1 cellular context compared by ENCODE assay signal in the genomic region with DNA sequence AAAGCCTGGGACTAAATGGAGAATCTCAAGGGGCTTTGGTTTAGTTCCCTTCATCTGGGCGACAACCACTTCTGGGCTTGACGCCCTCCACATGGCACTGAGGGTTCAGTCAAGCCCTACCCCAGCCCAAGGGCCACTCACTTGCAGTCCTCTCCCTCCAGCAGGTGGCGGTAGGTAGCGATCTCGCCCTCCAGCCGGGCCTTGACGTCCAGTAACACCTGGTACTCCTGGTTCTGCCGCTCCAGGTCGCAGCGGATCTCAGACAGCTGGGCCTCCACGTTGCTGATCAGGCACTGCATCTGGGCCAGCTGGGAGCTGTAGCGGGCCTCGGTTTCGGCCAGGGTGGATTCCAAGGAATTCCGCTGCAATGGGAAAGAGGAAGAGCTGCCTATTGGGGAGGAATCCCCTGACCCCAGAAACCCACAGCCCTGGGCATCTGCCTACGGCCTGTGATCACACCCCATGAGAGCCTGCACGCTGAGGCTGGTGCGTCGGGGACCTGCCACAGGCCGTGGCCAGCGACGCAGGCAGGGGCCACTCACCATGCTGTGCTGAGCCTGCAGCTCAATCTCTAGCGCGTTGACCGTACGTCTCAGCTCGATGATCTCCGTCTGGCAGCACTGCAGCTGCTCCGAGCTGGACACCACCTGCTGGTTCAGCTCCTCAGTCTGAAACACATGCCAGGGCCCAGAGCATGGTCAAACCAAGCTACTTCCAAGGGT.
TF ChIP-seq lines count a peak whose summit lies in the region.

No MANE protein-coding gene starts in this region.

TF ChIP-seq in HepG2, 621 proteins besides CTCF, POLR2A, EP300 and RAD21 (continued from another document):
- TF ChIP-seq, protein P1, sequence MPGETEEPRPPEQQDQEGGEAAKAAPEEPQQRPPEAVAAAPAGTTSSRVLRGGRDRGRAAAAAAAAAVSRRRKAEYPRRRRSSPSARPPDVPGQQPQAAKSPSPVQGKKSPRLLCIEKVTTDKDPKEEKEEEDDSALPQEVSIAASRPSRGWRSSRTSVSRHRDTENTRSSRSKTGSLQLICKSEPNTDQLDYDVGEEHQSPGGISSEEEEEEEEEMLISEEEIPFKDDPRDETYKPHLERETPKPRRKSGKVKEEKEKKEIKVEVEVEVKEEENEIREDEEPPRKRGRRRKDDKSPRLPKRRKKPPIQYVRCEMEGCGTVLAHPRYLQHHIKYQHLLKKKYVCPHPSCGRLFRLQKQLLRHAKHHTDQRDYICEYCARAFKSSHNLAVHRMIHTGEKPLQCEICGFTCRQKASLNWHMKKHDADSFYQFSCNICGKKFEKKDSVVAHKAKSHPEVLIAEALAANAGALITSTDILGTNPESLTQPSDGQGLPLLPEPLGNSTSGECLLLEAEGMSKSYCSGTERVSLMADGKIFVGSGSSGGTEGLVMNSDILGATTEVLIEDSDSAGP (CRISPR knock-in tag; IDR thresholded peaks at IDR 0.05; ENCODE audit: borderline replicate concordance), result peak; percentile 40; the same call in 1 of the 2 replicates
- TF ChIP-seq, protein P2, sequence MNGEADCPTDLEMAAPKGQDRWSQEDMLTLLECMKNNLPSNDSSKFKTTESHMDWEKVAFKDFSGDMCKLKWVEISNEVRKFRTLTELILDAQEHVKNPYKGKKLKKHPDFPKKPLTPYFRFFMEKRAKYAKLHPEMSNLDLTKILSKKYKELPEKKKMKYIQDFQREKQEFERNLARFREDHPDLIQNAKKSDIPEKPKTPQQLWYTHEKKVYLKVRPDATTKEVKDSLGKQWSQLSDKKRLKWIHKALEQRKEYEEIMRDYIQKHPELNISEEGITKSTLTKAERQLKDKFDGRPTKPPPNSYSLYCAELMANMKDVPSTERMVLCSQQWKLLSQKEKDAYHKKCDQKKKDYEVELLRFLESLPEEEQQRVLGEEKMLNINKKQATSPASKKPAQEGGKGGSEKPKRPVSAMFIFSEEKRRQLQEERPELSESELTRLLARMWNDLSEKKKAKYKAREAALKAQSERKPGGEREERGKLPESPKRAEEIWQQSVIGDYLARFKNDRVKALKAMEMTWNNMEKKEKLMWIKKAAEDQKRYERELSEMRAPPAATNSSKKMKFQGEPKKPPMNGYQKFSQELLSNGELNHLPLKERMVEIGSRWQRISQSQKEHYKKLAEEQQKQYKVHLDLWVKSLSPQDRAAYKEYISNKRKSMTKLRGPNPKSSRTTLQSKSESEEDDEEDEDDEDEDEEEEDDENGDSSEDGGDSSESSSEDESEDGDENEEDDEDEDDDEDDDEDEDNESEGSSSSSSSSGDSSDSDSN (CRISPR knock-in tag; IDR thresholded peaks at IDR 0.05), result 0 out of 2 replicates have a peak, but pooled peaks have one; percentile 25
- TF ChIP-seq MYC (CRISPR knock-in tag; IDR thresholded peaks at IDR 0.05; ENCODE audit: borderline replicate concordance), result 0 out of 2 replicates have a peak, but pooled peaks have one; percentile 25
- TF ChIP-seq SRY (CRISPR knock-in tag; IDR thresholded peaks at IDR 0.05), result 0 out of 2 replicates have a peak, but pooled peaks have one; percentile 33
- TF ChIP-seq ZNF180 (CRISPR knock-in tag; IDR thresholded peaks at IDR 0.05; ENCODE audit: borderline replicate concordance, low read depth), result no peak
- TF ChIP-seq, protein P3, sequence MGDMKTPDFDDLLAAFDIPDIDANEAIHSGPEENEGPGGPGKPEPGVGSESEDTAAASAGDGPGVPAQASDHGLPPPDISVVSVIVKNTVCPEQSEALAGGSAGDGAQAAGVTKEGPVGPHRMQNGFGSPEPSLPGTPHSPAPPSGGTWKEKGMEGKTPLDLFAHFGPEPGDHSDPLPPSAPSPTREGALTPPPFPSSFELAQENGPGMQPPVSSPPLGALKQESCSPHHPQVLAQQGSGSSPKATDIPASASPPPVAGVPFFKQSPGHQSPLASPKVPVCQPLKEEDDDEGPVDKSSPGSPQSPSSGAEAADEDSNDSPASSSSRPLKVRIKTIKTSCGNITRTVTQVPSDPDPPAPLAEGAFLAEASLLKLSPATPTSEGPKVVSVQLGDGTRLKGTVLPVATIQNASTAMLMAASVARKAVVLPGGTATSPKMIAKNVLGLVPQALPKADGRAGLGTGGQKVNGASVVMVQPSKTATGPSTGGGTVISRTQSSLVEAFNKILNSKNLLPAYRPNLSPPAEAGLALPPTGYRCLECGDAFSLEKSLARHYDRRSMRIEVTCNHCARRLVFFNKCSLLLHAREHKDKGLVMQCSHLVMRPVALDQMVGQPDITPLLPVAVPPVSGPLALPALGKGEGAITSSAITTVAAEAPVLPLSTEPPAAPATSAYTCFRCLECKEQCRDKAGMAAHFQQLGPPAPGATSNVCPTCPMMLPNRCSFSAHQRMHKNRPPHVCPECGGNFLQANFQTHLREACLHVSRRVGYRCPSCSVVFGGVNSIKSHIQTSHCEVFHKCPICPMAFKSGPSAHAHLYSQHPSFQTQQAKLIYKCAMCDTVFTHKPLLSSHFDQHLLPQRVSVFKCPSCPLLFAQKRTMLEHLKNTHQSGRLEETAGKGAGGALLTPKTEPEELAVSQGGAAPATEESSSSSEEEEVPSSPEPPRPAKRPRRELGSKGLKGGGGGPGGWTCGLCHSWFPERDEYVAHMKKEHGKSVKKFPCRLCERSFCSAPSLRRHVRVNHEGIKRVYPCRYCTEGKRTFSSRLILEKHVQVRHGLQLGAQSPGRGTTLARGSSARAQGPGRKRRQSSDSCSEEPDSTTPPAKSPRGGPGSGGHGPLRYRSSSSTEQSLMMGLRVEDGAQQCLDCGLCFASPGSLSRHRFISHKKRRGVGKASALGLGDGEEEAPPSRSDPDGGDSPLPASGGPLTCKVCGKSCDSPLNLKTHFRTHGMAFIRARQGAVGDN (CRISPR knock-in tag; IDR thresholded peaks at IDR 0.05), result peak; percentile 30; the same call in 1 of the 2 replicates
- TF ChIP-seq, protein P4, sequence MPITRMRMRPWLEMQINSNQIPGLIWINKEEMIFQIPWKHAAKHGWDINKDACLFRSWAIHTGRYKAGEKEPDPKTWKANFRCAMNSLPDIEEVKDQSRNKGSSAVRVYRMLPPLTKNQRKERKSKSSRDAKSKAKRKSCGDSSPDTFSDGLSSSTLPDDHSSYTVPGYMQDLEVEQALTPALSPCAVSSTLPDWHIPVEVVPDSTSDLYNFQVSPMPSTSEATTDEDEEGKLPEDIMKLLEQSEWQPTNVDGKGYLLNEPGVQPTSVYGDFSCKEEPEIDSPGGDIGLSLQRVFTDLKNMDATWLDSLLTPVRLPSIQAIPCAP (CRISPR knock-in tag; IDR thresholded peaks at IDR 0.05; ENCODE audit: low read depth), result no peak
- TF ChIP-seq CEBPG (CRISPR knock-in tag; IDR thresholded peaks at IDR 0.05), result 0 out of 2 replicates have a peak, but pooled peaks have one; percentile 5
- TF ChIP-seq AHR (CRISPR knock-in tag; IDR thresholded peaks at IDR 0.05), result 0 out of 2 replicates have a peak, but pooled peaks have one; percentile 50
- peak; percentile 46; the same call in 1 of the 2 replicates for TF ChIP-seq ZFY (CRISPR knock-in tag; IDR thresholded peaks at IDR 0.05)
- peak; percentile 73 for TF ChIP-seq ZNF777 (CRISPR knock-in tag; IDR thresholded peaks at IDR 0.05)
- peak; percentile 23 for TF ChIP-seq XRCC5 (optimal IDR thresholded peaks at IDR 0.05; ENCODE audit: low read length)
